27 cellular contexts compared by ENCODE assay signal in genomic region chr13:36804588-36804987, GRCh38.
"Had no signal": no experiment of that assay in that cellular context is flagged by ENCODE, and none has a peak within 500 bp of the region (broad histone marks: within the 10 kb centered on the region; RNA-seq: fewer than 3 reads in every experiment).

No MANE protein-coding gene starts in this region.

- H3K36me3 ChIP-seq: Peyer's patch had no signal

- H3K27ac Mint-ChIP-seq: activated CD8-positive, alpha-beta T cell treated with anti-CD3 and anti-CD28 coated beads, Interleukin-2, amount 10 ng/mL, durations not matched to agents 7 days and 5 days; activated naive CD4-positive, alpha-beta T cell treated with anti-CD3 and anti-CD28 coated beads, Interleukin-2, amount 50 U/mL, for 24 hours; activated T-helper 1 cell treated with anti-CD3 and anti-CD28 coated beads, Interleukin-12 subunit alpha, Interleukin-12 subunit beta, Interleukin-2, Interleukin-4 antibody, amounts not matched to agents 30 ng/mL and 10 ng/mL and 1 ng/mL, durations not matched to agents 14 hours and 24 hours and 36 hours; T-helper 1 cell treated with Interleukin-12 subunit alpha and Interleukin-12 subunit beta and Interleukin-4 antibody, amounts not matched to agents 30 μg/mL and 1 μg/mL, for 36 hours; WTC11 had no signal

- H3K36me3 Mint-ChIP-seq: activated naive CD4-positive, alpha-beta T cell treated with anti-CD3 and anti-CD28 coated beads, Interleukin-2, amount 50 U/mL, for 24 hours; WTC11 had no signal

- H3K27me3 ChIP-seq: Peyer's patch had no signal

- H3K9me3 Mint-ChIP-seq: activated naive CD4-positive, alpha-beta T cell treated with anti-CD3 and anti-CD28 coated beads, Interleukin-2, amount 50 U/mL, for 24 hours; activated T-helper 1 cell treated with anti-CD3 and anti-CD28 coated beads, Interleukin-12 subunit alpha, Interleukin-12 subunit beta, Interleukin-2, Interleukin-4 antibody, amounts not matched to agents 30 ng/mL and 10 ng/mL and 1 ng/mL, durations not matched to agents 14 hours and 24 hours and 36 hours; T-helper 1 cell treated with Interleukin-12 subunit alpha and Interleukin-12 subunit beta and Interleukin-4 antibody, amounts not matched to agents 30 μg/mL and 1 μg/mL, for 36 hours; WTC11 had no signal

- H3K4me1 Mint-ChIP-seq: activated naive CD4-positive, alpha-beta T cell treated with anti-CD3 and anti-CD28 coated beads, Interleukin-2, amount 50 U/mL, for 24 hours had no signal

- H3K4me1 ChIP-seq: Peyer's patch had no signal

- H3K4me3 ChIP-seq: Peyer's patch had no signal

- H3K4me3 Mint-ChIP-seq: activated CD8-positive, alpha-beta T cell treated with anti-CD3 and anti-CD28 coated beads, Interleukin-2, amount 10 ng/mL, durations not matched to agents 7 days and 5 days; activated naive CD4-positive, alpha-beta T cell treated with anti-CD3 and anti-CD28 coated beads, Interleukin-2, amount 50 U/mL, for 24 hours; activated T-helper 1 cell treated with anti-CD3 and anti-CD28 coated beads, Interleukin-12 subunit alpha, Interleukin-12 subunit beta, Interleukin-2, Interleukin-4 antibody, amounts not matched to agents 30 ng/mL and 10 ng/mL and 1 ng/mL, durations not matched to agents 14 hours and 24 hours and 36 hours; T-helper 1 cell treated with Interleukin-12 subunit alpha and Interleukin-12 subunit beta and Interleukin-4 antibody, amounts not matched to agents 30 μg/mL and 1 μg/mL, for 36 hours; WTC11 had no signal

- H3K27ac ChIP-seq: Peyer's patch had no signal

- DNase-seq: activated CD4-positive, alpha-beta T cell treated with anti-CD3 and anti-CD28 coated beads for 48 hours; activated CD4-positive, alpha-beta T cell treated with anti-CD3 and anti-CD28 coated beads, Interleukin-2, amount 50 U/mL, for 4 hours; activated CD4-positive, CD25-positive, alpha-beta regulatory T cell treated with anti-CD3 and anti-CD28 coated beads, Interleukin-2, amount 50 U/mL, for 72 hours; activated CD8-positive, alpha-beta memory T cell treated with anti-CD3 and anti-CD28 coated beads, Interleukin-2, amount 50 U/mL, for 48 hours; activated CD8-positive, alpha-beta T cell treated with anti-CD3 and anti-CD28 coated beads, Interleukin-2, amount 10 ng/mL, durations not matched to agents 7 days and 5 days; activated effector memory CD4-positive, alpha-beta T cell treated with Interleukin-2 at 50 U/mL for 16 hours; activated naive CD4-positive, alpha-beta T cell; activated T-cell treated with anti-CD3 and anti-CD28 coated beads, Interleukin-2, amount 50 U/mL, for 1 hour; aorta; central memory CD4-positive, alpha-beta T cell; KBM-7; MM.1S; NCI-H1105; NCI-H1436; NCI-H1694 treated with DMSO at 0.1 percent for 48 hours; NCI-H2029 treated with DMSO at 0.1 percent for 48 hours; NCI-H345; NCI-H510A treated with DMSO at 0.1 percent for 48 hours; NCI-H774; NK-92 treated with Interleukin-12 subunit alpha and Interleukin-12 subunit beta, amount 100 ng/mL, for 24 hours; OCI-M1; Peyer's patch; SHP77 had no signal

- H3K9me3 ChIP-seq: Peyer's patch had no signal
